8 cellular contexts compared by ENCODE assay signal in genomic region chr10:12194752-12195271, GRCh38. TPM values are rescaled to one million over a fixed set of nuclear protein-coding genes. Genes with fewer than 3 reads are reported as not detected.
A peak's percentile ranks its signal among the peaks of the same experiment; 100 is the strongest.
DNase-seq lines count a peak whose midpoint lies in the region; ATAC-seq and TF ChIP-seq lines count a peak whose summit lies in the region.

No MANE protein-coding gene starts in this region.

- H2BK20ac ChIP-seq in IMR-90 (ENCODE audit: low read depth, low read length), result no peak overlapping the region

- peak overlapping the region; percentile 64 for H4K5ac ChIP-seq in IMR-90 (ENCODE audit: low read depth, low read length)

- TF ChIP-seq POLR2A in IMR-90 (IDR thresholded peaks at IDR 0.05; ENCODE audit: low read depth, low read length), result no peak
- no peak for TF ChIP-seq POLR2A in erythroblast (IDR thresholded peaks at IDR 0.05; ENCODE audit: low read length)
- TF ChIP-seq POLR2A in thyroid gland (IDR thresholded peaks at IDR 0.05), result no peak

- BruUV-seq in IMR-90 (replicated peaks; lab: Mats Ljungman, UMichigan), result no TSS peak

- H4K91ac ChIP-seq in IMR-90 (ENCODE audit: insufficient read depth, low read depth, low read length), result no peak overlapping the region

- H3K4me3 ChIP-seq in AG04449 (ENCODE audit: low read depth, low read length) (peak overlapping the region; percentile 99), IMR-90 (ENCODE audit: insufficient read depth, low read depth, low read length) (peak overlapping the region; percentile 86), muscle layer of colon (ENCODE audit: low read depth in 1 of 2, low read length in 2 of 2) (peak overlapping the region; percentile 92 to 99), thyroid gland (replicated peaks in 1 of 3) (peak overlapping the region; percentile 60 to 93 (median 64))

- no peak overlapping the region for H2BK15ac ChIP-seq in IMR-90 (ENCODE audit: low read depth, low read length)

- H3K4me3 Mint-ChIP-seq in activated CD8-positive, alpha-beta T cell treated with anti-CD3 and anti-CD28 coated beads for 36 hours, result peak overlapping the region; percentile 95

- no peak overlapping the region for H2AK5ac ChIP-seq in IMR-90 (ENCODE audit: low read depth, low read length)

- no peaks in the 10 kb centered on the region for H3K27me3 ChIP-seq in IMR-90 (ENCODE audit: control insufficient read depth, insufficient read depth, low read length)
- no peaks in the 10 kb centered on the region for H3K27me3 ChIP-seq in muscle layer of colon (ENCODE audit: control insufficient read depth in 1 of 2, insufficient read depth in 2 of 2, low read length in 2 of 2)
- no peaks in the 10 kb centered on the region for H3K27me3 ChIP-seq in thyroid gland

- DNase-seq in AG04449 (ENCODE audit: low read depth, low spot score) (no peak), IMR-90 (peak; percentile 31), erythroblast (lab: John Stamatoyannopoulos, UW) (peak; percentile 55 to 58), thyroid gland (peak; percentile 66 to 67), NCI-H1930 (lab: John Stamatoyannopoulos, UW) (no peak), NCI-H128 (lab: John Stamatoyannopoulos, UW; ENCODE audit: unreplicated experiment) (no peak)
- peak; percentile 65 for DNase-seq in activated CD8-positive, alpha-beta T cell treated with anti-CD3 and anti-CD28 coated beads for 36 hours

- peak overlapping the region; percentile 93 to 97 for H4K8ac ChIP-seq in IMR-90 (ENCODE audit: low read depth in 2 of 2, low read length in 2 of 2)

- CTCF ChIA-PET in AG04449 (lab: Yijun Ruan, JAX) (interaction anchor here (1.4 to 16.7 kb wide), 2 partner anchors 19 to 879 kb away, joined by 7 to 156 read pairs; no protein-coding TSS in a partner anchor), IMR-90 (lab: Yijun Ruan, JAX) (no interaction called here)
- CTCF ChIA-PET in activated CD8-positive, alpha-beta T cell treated with anti-CD3 and anti-CD28 coated beads for 36 hours (lab: Charles Lee), result interaction anchor here (1.2 to 3.0 kb wide), 2 partner anchors 14 to 20 kb away, joined by 3 to 26 read pairs; no protein-coding TSS in a partner anchor

- dilution Hi-C loops in IMR-90 (cut with HindIII; ENCODE audit: low sequenced_read_pairs, unreplicated experiment), result no loop called here

- peak overlapping the region; percentile 97 for H3K14ac ChIP-seq in IMR-90 (replicated peaks; ENCODE audit: low read depth, low read length)

- H2BK5ac ChIP-seq in IMR-90 (ENCODE audit: low read depth, low read length, poor library complexity, severe bottlenecking), result peak overlapping the region; percentile 81

- peak; percentile 39 for ATAC-seq in IMR-90 (ENCODE audit: low read depth)
- no peak for ATAC-seq in activated CD8-positive, alpha-beta T cell treated with anti-CD3 and anti-CD28 coated beads for 36 hours

- H3K9ac ChIP-seq in IMR-90 (ENCODE audit: low read depth, low read length) (peak overlapping the region; percentile 84), muscle layer of colon (ENCODE audit: low read length) (peak overlapping the region; percentile 96)

- H2AFZ ChIP-seq in IMR-90 (replicated peaks; ENCODE audit: low read length, poor library complexity), result peak overlapping the region; percentile 45

- WGBS in IMR-90 (ENCODE audit: extremely low coverage in 2 of 2, insufficient read length in 1 of 2), 2 experiments, result no CpG with 5 or more reads among the region's 27 CpGs
- WGBS in thyroid gland, 2 donors, result 4 to 9% methylated on average over 21 to 25 of the region's 27 CpGs

- in situ Hi-C loops in IMR-90 (cut with MboI; ENCODE audit: low sequenced_read_pairs), result no loop called here

- peaks cover 15 to 67% of the 10 kb centered on the region in 2 experiments for H3K79me1 ChIP-seq in IMR-90 (ENCODE audit: low read depth in 1 of 2, low read length in 2 of 2)

- peak overlapping the region; percentile 97 for H3K4ac ChIP-seq in IMR-90 (ENCODE audit: low read depth, low read length)

- H3K23ac ChIP-seq in IMR-90 (ENCODE audit: low read depth, low read length), result peak overlapping the region; percentile 98

- TF ChIP-seq CTCF in AG04449 (IDR thresholded peaks at IDR 0.05; ENCODE audit: insufficient read depth, low read length, missing control alignments) (no peak), IMR-90 (conservative IDR thresholded peaks at IDR 0.05; ENCODE audit: low read depth, low read length) (no peak), thyroid gland (IDR thresholded peaks at IDR 0.05) (no peak)
- no peak for TF ChIP-seq CTCF in activated CD8-positive, alpha-beta T cell treated with anti-CD3 and anti-CD28 coated beads for 36 hours (IDR thresholded peaks at IDR 0.05)

- H2AK9ac ChIP-seq in IMR-90 (replicated peaks; ENCODE audit: low read depth, low read length, poor library complexity), result no peak overlapping the region

- TF ChIP-seq RAD21 in IMR-90 (IDR thresholded peaks at IDR 0.05; ENCODE audit: low read length), result no peak

- peaks cover 55% of the 10 kb centered on the region for H3K4me1 Mint-ChIP-seq in activated CD8-positive, alpha-beta T cell treated with anti-CD3 and anti-CD28 coated beads for 36 hours (ENCODE audit: low read depth)

- peaks cover 6% of the 10 kb centered on the region; the same call in 1 of the 2 replicates for H3K36me3 ChIP-seq in IMR-90 (ENCODE audit: control insufficient read depth, insufficient read depth, low read length)
- peaks cover 8% of the 10 kb centered on the region for H3K36me3 ChIP-seq in muscle layer of colon (ENCODE audit: insufficient read depth, low read length)
- H3K36me3 ChIP-seq in thyroid gland, result peaks cover 0 to 5% of the 10 kb centered on the region in 2 donors

- no peaks in the 10 kb centered on the region for H3K9me3 Mint-ChIP-seq in activated CD8-positive, alpha-beta T cell treated with anti-CD3 and anti-CD28 coated beads for 36 hours

- no peak overlapping the region for H2BK120ac ChIP-seq in IMR-90 (ENCODE audit: low read depth, low read length)

- intact Hi-C loops in IMR-90 (cut with micrococcal nuclease) (loop anchor here (5.0 kb wide), 2 partner anchors 517 to 882 kb away; no protein-coding TSS in a partner anchor), thyroid gland (cut with DNase I) (no loop called here)
- intact Hi-C loops in activated CD8-positive, alpha-beta T cell treated with anti-CD3 and anti-CD28 coated beads for 36 hours (cut with micrococcal nuclease), result loop anchor here (10.0 kb wide), 1 partner anchor 150 kb away; the partner anchor contains the start of gene UPF2

- H3K9me1 ChIP-seq in IMR-90 (ENCODE audit: insufficient read depth, low read length), result peaks cover 5% of the 10 kb centered on the region; the same call in 1 of the 2 replicates

- no peaks in the 10 kb centered on the region for H3K27me3 Mint-ChIP-seq in activated CD8-positive, alpha-beta T cell treated with anti-CD3 and anti-CD28 coated beads for 36 hours

- H3K27ac ChIP-seq in IMR-90 (ENCODE audit: insufficient read depth, low read length) (peak overlapping the region; percentile 91), muscle layer of colon (ENCODE audit: low read depth, low read length) (peak overlapping the region; percentile 93), thyroid gland (peak overlapping the region; percentile 61 to 95 (median 90))

- peaks cover 51% of the 10 kb centered on the region for H3K36me3 Mint-ChIP-seq in activated CD8-positive, alpha-beta T cell treated with anti-CD3 and anti-CD28 coated beads for 36 hours (ENCODE audit: low read depth)

- peak overlapping the region; percentile 50 for H3K18ac ChIP-seq in IMR-90 (ENCODE audit: low read depth, low read length)

- H3K4me1 ChIP-seq in IMR-90 (ENCODE audit: control insufficient read depth, insufficient read depth, low read length), result peaks cover 7% of the 10 kb centered on the region; the same call in 1 of the 2 replicates
- peaks cover 14% of the 10 kb centered on the region for H3K4me1 ChIP-seq in muscle layer of colon (ENCODE audit: insufficient read depth, low read length)
- peaks cover 17 to 27% of the 10 kb centered on the region in 2 donors for H3K4me1 ChIP-seq in thyroid gland

- peak overlapping the region; percentile 90 for H3K4me2 ChIP-seq in IMR-90 (ENCODE audit: low read depth, low read length)

- POLR2A ChIA-PET in AG04449 (lab: Yijun Ruan, JAX), result interaction anchor here (0.6 to 1.0 kb wide), 3 partner anchors 10 to 515 kb away, joined by 3 read pairs; no protein-coding TSS in a partner anchor
- POLR2A ChIA-PET in IMR-90 (lab: Charles Lee; ENCODE audit: unreplicated experiment), result interaction anchor here (1.0 kb wide), 1 partner anchor 15 kb away, joined by 3 read pairs; no protein-coding TSS in a partner anchor
- POLR2A ChIA-PET in activated CD8-positive, alpha-beta T cell treated with anti-CD3 and anti-CD28 coated beads for 36 hours (lab: Charles Lee), result interaction anchor here (0.6 to 2.2 kb wide), 6 partner anchors 9 to 152 kb away, joined by 3 to 12 read pairs (median 6); partner anchors contain the start of gene UPF2

- H3K56ac ChIP-seq in IMR-90 (ENCODE audit: extremely low read depth, insufficient read depth, low read length), result peak overlapping the region; percentile 90; the same call in 1 of the 2 replicates

- peaks cover 15% of the 10 kb centered on the region; the same call in 1 of the 2 replicates for H4K20me1 ChIP-seq in IMR-90 (ENCODE audit: insufficient read depth, low read length)

- H3K27ac Mint-ChIP-seq in activated CD8-positive, alpha-beta T cell treated with anti-CD3 and anti-CD28 coated beads for 36 hours, result peak overlapping the region; percentile 99

- H3K9me3 ChIP-seq in IMR-90 (ENCODE audit: control insufficient read depth, insufficient read depth, low read length) (no peaks in the 10 kb centered on the region), muscle layer of colon (ENCODE audit: low read length) (no peaks in the 10 kb centered on the region), thyroid gland (no peaks in the 10 kb centered on the region)

TF ChIP-seq in IMR-90, 13 proteins besides CTCF, POLR2A, EP300 and RAD21:
- no peak for TF ChIP-seq RFX5 (IDR thresholded peaks at IDR 0.05; ENCODE audit: low read depth, low read length)
- TF ChIP-seq MXI1 (IDR thresholded peaks at IDR 0.05; ENCODE audit: borderline replicate concordance, low read depth, low read length), result peak; percentile 9; the same call in 1 of the 2 replicates
- no peak for TF ChIP-seq FOS (IDR thresholded peaks at IDR 0.05; ENCODE audit: low read depth, low read length)
- TF ChIP-seq CEBPB (IDR thresholded peaks at IDR 0.05; ENCODE audit: low read depth, low read length), result peak; percentile 84

RNA-seq across cellular contexts. Expression of gene NUDT5, which starts 0.9 kb away (rescaled TPM):
- total RNA-seq in IMR-90 (2012; rRNA removed) (70.1 and 74.2 TPM in 2 replicates), thyroid gland (10 to 100 TPM; 44.9 to 57.9 (median 51.8) TPM)
- 68.7 and 74.6 TPM in 2 replicates for polyA plus RNA-seq in IMR-90 (2012; rRNA removed)
- 25.9 and 61.6 TPM in 2 replicates for polyA plus RNA-seq in IMR-90 (2012; cell fraction: cytosol; rRNA removed)
- 14.5 and 65.6 TPM in 2 replicates for polyA plus RNA-seq in IMR-90 (2012; cell fraction: nucleus; rRNA removed; ENCODE audit: low replicate concordance)
- total RNA-seq in activated CD8-positive, alpha-beta T cell treated with anti-CD3 and anti-CD28 coated beads for 36 hours, result 10 to 100 TPM; 95.9 to 98.6 TPM

RNA-seq across cellular contexts. Expression of gene CDC123, which starts 1.2 kb away (rescaled TPM):
- total RNA-seq in IMR-90 (2012; rRNA removed) (171 and 203 TPM in 2 replicates), thyroid gland (10 to 100 TPM; 50.7 to 88.2 (median 68.9) TPM)
- polyA plus RNA-seq in IMR-90 (2012; rRNA removed), result 100 and 108 TPM in 2 replicates
- polyA plus RNA-seq in IMR-90 (2012; cell fraction: cytosol; rRNA removed), result 49.7 and 92.5 TPM in 2 replicates
- 21.9 and 60.9 TPM in 2 replicates for polyA plus RNA-seq in IMR-90 (2012; cell fraction: nucleus; rRNA removed; ENCODE audit: low replicate concordance)
- 100 to 1,000 TPM; 123 to 125 TPM for total RNA-seq in activated CD8-positive, alpha-beta T cell treated with anti-CD3 and anti-CD28 coated beads for 36 hours

Comparison
In these comparisons a context has a peak if more than half of its experiments do, and no peak if none do; other contexts are left out.
1. DNase-seq: peak in IMR-90 (single experiment), activated CD8-positive, alpha-beta T cell treated with anti-CD3 and anti-CD28 coated beads for 36 hours (single experiment), erythroblast (2 of 2) and thyroid gland (2 of 2); none in AG04449 (single experiment), NCI-H1930 (0 of 2) and NCI-H128 (single experiment).
2. Peak in every context shown above with its lines, with median percentiles within 50 percentile points of each other: H3K4me3 ChIP-seq and H3K27ac ChIP-seq.